In genomic region chr14:64729386-64730060, GRCh38 we compare ENCODE assay signal across 13 cellular contexts. TPM values are rescaled to one million over a fixed set of nuclear protein-coding genes. Genes with fewer than 3 reads are reported as not detected.
DNase-seq lines count a peak whose midpoint lies in the region; ATAC-seq, FAIRE-seq and TF ChIP-seq lines count a peak whose summit lies in the region.
"Had no signal": no experiment of that assay in that cellular context is flagged by ENCODE, and none has a peak within 500 bp of the region (broad histone marks: within the 10 kb centered on the region; RNA-seq: fewer than 3 reads in every experiment).

No MANE protein-coding gene starts in this region.

- WGBS in HepG2 (ENCODE audit: low lambda C conversion rate), result 77% methylated on average over 5 of the region's 5 CpGs

- no peak for ATAC-seq in activated CD4-positive, alpha-beta T cell treated with anti-CD3 and anti-CD28 coated beads for 36 hours
- no peak for ATAC-seq in HepG2
- ATAC-seq in HG03135 (IDR thresholded peaks at IDR 0.05; ENCODE audit: unreplicated experiment), result no peak
- no peak for ATAC-seq in GM21619 (IDR thresholded peaks at IDR 0.05; ENCODE audit: unreplicated experiment)

- H3K4me1 ChIP-seq in HepG2 (ENCODE audit: insufficient read depth, low read length), result peaks cover 24% of the 10 kb centered on the region
- peaks cover 3 to 65% (median 58%) of the 10 kb centered on the region in 4 donors for H3K4me1 ChIP-seq in tibial artery

- H3K27me3 Mint-ChIP-seq in activated CD4-positive, alpha-beta T cell treated with anti-CD3 and anti-CD28 coated beads, Interleukin-2, amount 10 ng/mL, durations not matched to agents 7 days and 5 days, result no peaks in the 10 kb centered on the region
- no peaks in the 10 kb centered on the region for H3K27me3 Mint-ChIP-seq in activated CD4-positive, alpha-beta T cell treated with anti-CD3 and anti-CD28 coated beads for 36 hours
- no peaks in the 10 kb centered on the region for H3K27me3 Mint-ChIP-seq in dendritic cell treated with granulocyte-macrophage colony-stimulating factor and Interleukin-4, amounts not matched to agents 40 ng/mL and 50 ng/mL, for 4 days
- H3K27me3 Mint-ChIP-seq: brain had no signal

- TF ChIP-seq CTCF in HepG2 (CRISPR knock-in tag; IDR thresholded peaks at IDR 0.05) (no peak), tibial artery (IDR thresholded peaks at IDR 0.05) (no peak)

- H3K9me3 Mint-ChIP-seq in activated CD4-positive, alpha-beta T cell treated with anti-CD3 and anti-CD28 coated beads, Interleukin-2, amount 10 ng/mL, durations not matched to agents 7 days and 5 days, result no peaks in the 10 kb centered on the region
- H3K9me3 Mint-ChIP-seq in activated CD4-positive, alpha-beta T cell treated with anti-CD3 and anti-CD28 coated beads for 36 hours (ENCODE audit: low read depth), result no peaks in the 10 kb centered on the region
- H3K9me3 Mint-ChIP-seq in dendritic cell treated with granulocyte-macrophage colony-stimulating factor and Interleukin-4, amounts not matched to agents 40 ng/mL and 50 ng/mL, for 4 days, result no peaks in the 10 kb centered on the region
- H3K9me3 Mint-ChIP-seq: brain had no signal

- no peak for DNase-seq in activated CD4-positive, alpha-beta T cell treated with anti-CD3 and anti-CD28 coated beads, Interleukin-2, amount 10 ng/mL, durations not matched to agents 7 days and 5 days
- no peak for DNase-seq in activated CD4-positive, alpha-beta T cell treated with anti-CD3 and anti-CD28 coated beads for 36 hours
- DNase-seq in HepG2 (ENCODE audit: low spot score) (no peak), tibial artery (peak; percentile 58 to 64), CD1c-positive myeloid dendritic cell (ENCODE audit: extremely low spot score) (no peak)
- DNase-seq: 8988T, activated gamma-delta T cell treated with Interleukin-2 at 50 U/mL for 16 hours, MV-4-11, NCI-H82 had no signal

- in situ Hi-C loops in HepG2 (cut with HindIII; ENCODE audit: extremely low pct_ligation_motif_present, low pct_unique_long_range_greater_than_20kb), result no loop called here

- no peak for TF ChIP-seq RAD21 in HepG2 (CRISPR knock-in tag; IDR thresholded peaks at IDR 0.05)

- no peak for TF ChIP-seq POLR2A in HepG2 (IDR thresholded peaks at IDR 0.05; ENCODE audit: insufficient read depth in 1 of 2, low read depth in 2 of 2, low read length in 2 of 2)

- H3K9ac ChIP-seq in HepG2 (ENCODE audit: insufficient read depth, low read depth, low read length), result no peak overlapping the region

- peaks cover 10 to 14% of the 10 kb centered on the region in 2 experiments; a peak in 3 of 5 replicates for H3K36me3 ChIP-seq in HepG2 (replicated peaks in 1 of 2; ENCODE audit: control insufficient read depth in 1 of 2, insufficient read depth in 2 of 2, low read length in 2 of 2)
- H3K36me3 ChIP-seq in tibial artery, result peaks cover 54 to 66% (median 66%) of the 10 kb centered on the region in 3 donors

- intact Hi-C loops in activated CD4-positive, alpha-beta T cell treated with anti-CD3 and anti-CD28 coated beads for 36 hours (cut with DNase I, micrococcal nuclease), result no loop called here
- intact Hi-C loops in dendritic cell treated with granulocyte-macrophage colony-stimulating factor and Interleukin-4, amounts not matched to agents 40 ng/mL and 50 ng/mL, for 4 days (cut with micrococcal nuclease), result no loop called here
- intact Hi-C loops in HepG2 (cut with micrococcal nuclease; ENCODE audit: unreplicated experiment) (no loop called here), tibial artery (cut with DNase I; ENCODE audit: low total_unique reads) (no loop called here)

- H4K20me1 ChIP-seq in HepG2 (ENCODE audit: insufficient read depth, low read length), result no peaks in the 10 kb centered on the region

- no peaks in the 10 kb centered on the region for H3K27me3 ChIP-seq in HepG2 (ENCODE audit: control insufficient read depth in 1 of 2, insufficient read depth in 2 of 2, low read length in 2 of 2)
- no peaks in the 10 kb centered on the region for H3K27me3 ChIP-seq in tibial artery

- no peaks in the 10 kb centered on the region for H3K9me3 ChIP-seq in HepG2 (ENCODE audit: low read length)
- no peaks in the 10 kb centered on the region for H3K9me3 ChIP-seq in tibial artery

- CTCF ChIA-PET in activated CD4-positive, alpha-beta T cell treated with anti-CD3 and anti-CD28 coated beads, Interleukin-2, amount 10 ng/mL, durations not matched to agents 7 days and 5 days (lab: Charles Lee), result interaction anchor here (0.6 kb wide), 1 partner anchor 278 kb away, joined by 3 read pairs; no protein-coding TSS in a partner anchor
- CTCF ChIA-PET in activated CD4-positive, alpha-beta T cell treated with anti-CD3 and anti-CD28 coated beads for 36 hours (lab: Charles Lee), result interaction anchor here (0.5 to 1.0 kb wide), 3 partner anchors 9 to 166 kb away, joined by 3 read pairs; no protein-coding TSS in a partner anchor
- CTCF ChIA-PET in HepG2 (lab: Yijun Ruan, JAX; ENCODE audit: low intra/inter-chr PET ratio, low total read pairs), result no interaction called here

- H3K79me2 ChIP-seq in HepG2 (ENCODE audit: insufficient read depth, low read length), result no peaks in the 10 kb centered on the region

- POLR2A ChIA-PET in activated CD4-positive, alpha-beta T cell treated with anti-CD3 and anti-CD28 coated beads, Interleukin-2, amount 10 ng/mL, durations not matched to agents 7 days and 5 days (lab: Charles Lee), result no interaction called here
- POLR2A ChIA-PET in activated CD4-positive, alpha-beta T cell treated with anti-CD3 and anti-CD28 coated beads for 36 hours (lab: Charles Lee), result no interaction called here
- POLR2A ChIA-PET in HepG2 (lab: Yijun Ruan, JAX), result no interaction called here

- H3K4me3 ChIP-seq in HepG2 (replicated peaks in 1 of 3; ENCODE audit: insufficient read depth in 1 of 3, low read depth in 2 of 3, low read length in 3 of 3), result no peak overlapping the region
- H3K4me3 ChIP-seq in tibial artery, result no peak overlapping the region

- no peak overlapping the region for H3K4me3 Mint-ChIP-seq in activated CD4-positive, alpha-beta T cell treated with anti-CD3 and anti-CD28 coated beads, Interleukin-2, amount 10 ng/mL, durations not matched to agents 7 days and 5 days
- H3K4me3 Mint-ChIP-seq in activated CD4-positive, alpha-beta T cell treated with anti-CD3 and anti-CD28 coated beads for 36 hours, result no peak overlapping the region
- H3K4me3 Mint-ChIP-seq in dendritic cell treated with granulocyte-macrophage colony-stimulating factor and Interleukin-4, amounts not matched to agents 40 ng/mL and 50 ng/mL, for 4 days, result no peak overlapping the region
- H3K4me3 Mint-ChIP-seq: brain had no signal

- H2AFZ ChIP-seq in HepG2 (ENCODE audit: low read length), result no peak overlapping the region

- H3K27ac ChIP-seq in HepG2 (ENCODE audit: extremely low read length, insufficient read depth, low read length) (no peak overlapping the region), tibial artery (peak overlapping the region; percentile 88 to 91)

- no peak for TF ChIP-seq EP300 in HepG2 (IDR thresholded peaks at IDR 0.05; ENCODE audit: low read depth in 2 of 2, low read length in 2 of 2)
- TF ChIP-seq EP300 in HepG2 (CRISPR knock-in tag; IDR thresholded peaks at IDR 0.05; ENCODE audit: borderline replicate concordance), result no peak

- no peak overlapping the region for H3K4me2 ChIP-seq in HepG2 (ENCODE audit: low read depth, low read length)

- BruUV-seq in HepG2 (replicated peaks; lab: Mats Ljungman, UMichigan), result no TSS peak

- H3K36me3 Mint-ChIP-seq in activated CD4-positive, alpha-beta T cell treated with anti-CD3 and anti-CD28 coated beads, Interleukin-2, amount 10 ng/mL, durations not matched to agents 7 days and 5 days (ENCODE audit: low read depth), result peaks cover 26% of the 10 kb centered on the region
- H3K36me3 Mint-ChIP-seq in activated CD4-positive, alpha-beta T cell treated with anti-CD3 and anti-CD28 coated beads for 36 hours (ENCODE audit: low read depth), result no peaks in the 10 kb centered on the region
- H3K36me3 Mint-ChIP-seq in dendritic cell treated with granulocyte-macrophage colony-stimulating factor and Interleukin-4, amounts not matched to agents 40 ng/mL and 50 ng/mL, for 4 days (ENCODE audit: low read depth), result peaks cover 74% of the 10 kb centered on the region

- H3K4me1 Mint-ChIP-seq in activated CD4-positive, alpha-beta T cell treated with anti-CD3 and anti-CD28 coated beads, Interleukin-2, amount 10 ng/mL, durations not matched to agents 7 days and 5 days, result peaks cover 64% of the 10 kb centered on the region
- H3K4me1 Mint-ChIP-seq in activated CD4-positive, alpha-beta T cell treated with anti-CD3 and anti-CD28 coated beads for 36 hours, result peaks cover 36% of the 10 kb centered on the region
- peaks cover under 1% of the 10 kb centered on the region for H3K4me1 Mint-ChIP-seq in dendritic cell treated with granulocyte-macrophage colony-stimulating factor and Interleukin-4, amounts not matched to agents 40 ng/mL and 50 ng/mL, for 4 days (ENCODE audit: low read depth)

- peak overlapping the region; percentile 84 for H3K27ac Mint-ChIP-seq in activated CD4-positive, alpha-beta T cell treated with anti-CD3 and anti-CD28 coated beads, Interleukin-2, amount 10 ng/mL, durations not matched to agents 7 days and 5 days
- no peak overlapping the region for H3K27ac Mint-ChIP-seq in activated CD4-positive, alpha-beta T cell treated with anti-CD3 and anti-CD28 coated beads for 36 hours
- peak overlapping the region; percentile 10 for H3K27ac Mint-ChIP-seq in dendritic cell treated with granulocyte-macrophage colony-stimulating factor and Interleukin-4, amounts not matched to agents 40 ng/mL and 50 ng/mL, for 4 days
- H3K27ac Mint-ChIP-seq: brain had no signal

- no peak for FAIRE-seq in HepG2 (lab: Jason Lieb, UNC)

RNA-seq across cellular contexts. Expression of gene PLEKHG3, which starts 25.3 kb away (rescaled TPM):
- 10 to 100 TPM; 36.0 to 39.5 TPM for total RNA-seq in activated CD4-positive, alpha-beta T cell treated with anti-CD3 and anti-CD28 coated beads, Interleukin-2, amount 10 ng/mL, durations not matched to agents 7 days and 5 days
- total RNA-seq in activated CD4-positive, alpha-beta T cell treated with anti-CD3 and anti-CD28 coated beads for 36 hours, result 1 to 10 TPM; 6.3 to 7.1 TPM
- 9.5 and 9.8 TPM in 2 replicates for total RNA-seq in HepG2 (2016; rRNA removed; fragmentation: Illumina TruSeq; extraction: Trizol)
- total RNA-seq in HepG2 (2016; cell fraction: cytosol; rRNA removed; fragmentation: Illumina TruSeq; extraction: Trizol; ENCODE audit: low read depth), result 0.61 and 0.88 TPM in 2 replicates
- total RNA-seq in HepG2 (2016; cell fraction: insoluble cytoplasmic fraction; rRNA removed; fragmentation: Illumina TruSeq; extraction: Trizol), result 7.2 and 11.8 TPM in 2 replicates
- total RNA-seq in HepG2 (2016; cell fraction: membrane; rRNA removed; fragmentation: Illumina TruSeq; extraction: Trizol), result 5.6 and 6.4 TPM in 2 replicates
- total RNA-seq in HepG2 (2016; cell fraction: nucleus; rRNA removed; fragmentation: Illumina TruSeq; extraction: Trizol), result 9.3 and 10.4 TPM in 2 replicates
- 7.1 and 7.2 TPM in 2 replicates for polyA plus RNA-seq in HepG2 (2011; rRNA removed)
- 2.7 and 5.6 TPM in 2 replicates for polyA plus RNA-seq in HepG2 (2011; cell fraction: cytosol; rRNA removed)
- polyA plus RNA-seq in HepG2 (2011; cell fraction: nucleus; rRNA removed), result 13.8 and 16.9 TPM in 2 replicates
- polyA plus RNA-seq in HepG2 (2012), result 5.4 and 8.7 TPM in 2 replicates
- 0.60 and 0.61 TPM in 2 replicates for polyA plus RNA-seq in HepG2 (2016; cell fraction: cytosol; fragmentation: Illumina TruSeq; extraction: Trizol; ENCODE audit: low read depth)
- 6.0 and 8.8 TPM in 2 replicates for polyA plus RNA-seq in HepG2 (2016; cell fraction: insoluble cytoplasmic fraction; fragmentation: Illumina TruSeq; extraction: Trizol; ENCODE audit: low read depth)
- polyA plus RNA-seq in HepG2 (2016; cell fraction: membrane; fragmentation: Illumina TruSeq; extraction: Trizol; ENCODE audit: low read depth), result 2.1 and 2.2 TPM in 2 replicates
- 28.5 and 30.1 TPM in 2 replicates for polyA plus RNA-seq in HepG2 (2016; cell fraction: nucleus; fragmentation: Illumina TruSeq; extraction: Trizol; ENCODE audit: insufficient read depth, low read depth)
- polyA minus RNA-seq in HepG2 (2011; rRNA and poly(A)+ RNA removed; ENCODE audit: low replicate concordance), result 9.5 and 51.9 TPM in 2 replicates
- 4.6 and 5.4 TPM in 2 replicates for polyA minus RNA-seq in HepG2 (2011; cell fraction: cytosol; rRNA and poly(A)+ RNA removed)
- 5.1 and 12.0 TPM in 2 replicates for polyA minus RNA-seq in HepG2 (2011; cell fraction: nucleus; rRNA and poly(A)+ RNA removed)

Comparison
In these comparisons a context has a peak if more than half of its experiments do, and no peak if none do; other contexts are left out.
1. DNase-seq: peak in tibial artery (2 of 2); none in activated CD4-positive, alpha-beta T cell treated with anti-CD3 and anti-CD28 coated beads, Interleukin-2, amount 10 ng/mL, durations not matched to agents 7 days and 5 days (single experiment), activated CD4-positive, alpha-beta T cell treated with anti-CD3 and anti-CD28 coated beads for 36 hours (single experiment), HepG2 (single experiment) and CD1c-positive myeloid dendritic cell (single experiment).